ENCODE assay signal across 18 cellular contexts in genomic region chr5:30878751-30879150, GRCh38.
DNase-seq lines count a peak whose midpoint lies in the region; ATAC-seq, FAIRE-seq and TF ChIP-seq lines count a peak whose summit lies in the region.
"Had no signal": no experiment of that assay in that cellular context is flagged by ENCODE, and none has a peak within 500 bp of the region (broad histone marks: within the 10 kb centered on the region; RNA-seq: fewer than 3 reads in every experiment).

No MANE protein-coding gene starts in this region.

- intact Hi-C loops in lower leg skin (cut with DNase I; ENCODE audit: low total_unique reads) = no loop called here

- 74 to 86% methylated on average over 1 of the region's 1 CpG for WGBS in lower leg skin, 2 donors

- H3K4me3 ChIP-seq in epithelial cell of proximal tubule (ENCODE audit: low read depth, low read length) = no peak overlapping the region
- no peak overlapping the region for H3K4me3 ChIP-seq in lower leg skin (ENCODE audit: low read depth, poor library complexity, severe bottlenecking)
- H3K4me3 ChIP-seq: GM23248 had no signal

- FAIRE-seq in HTR-8/SVneo (lab: Jason Lieb, UNC) = peak; percentile 67
- FAIRE-seq: A204.1, G401.6, H54 had no signal

- DNase-seq in HTR-8/SVneo (ENCODE audit: insufficient read length, low spot score) (no peak), RPMI8226 (peak; percentile 86), epithelial cell of proximal tubule (ENCODE audit: low read depth) (peak; percentile 20), lower leg skin (ENCODE audit: low spot score in 2 of 2) (no peak), NCI-H146 (lab: John Stamatoyannopoulos, UW) (no peak), NCI-H2029 (lab: John Stamatoyannopoulos, UW) (no peak), GF-D8 (lab: John Stamatoyannopoulos, UW) (no peak)
- DNase-seq: BE2C; CD4-positive, alpha-beta memory T cell; DMS79; GM23248; IMR-90; KBM-7 had no signal

- TF ChIP-seq CTCF in epithelial cell of proximal tubule (conservative IDR thresholded peaks at IDR 0.05; ENCODE audit: low read depth, low read length) = no peak
- no peak for TF ChIP-seq CTCF in lower leg skin (IDR thresholded peaks at IDR 0.05)

- ATAC-seq in GM18868 (IDR thresholded peaks at IDR 0.05; ENCODE audit: unreplicated experiment) = peak; percentile 71
- ATAC-seq: HCT116 had no signal

- no peak for TF ChIP-seq POLR2A in lower leg skin (IDR thresholded peaks at IDR 0.05)

Comparison
In these comparisons a context has a peak if more than half of its experiments do, and no peak if none do; other contexts are left out.
1. DNase-seq: peak in RPMI8226 (single experiment) and epithelial cell of proximal tubule (single experiment); none in HTR-8/SVneo (single experiment), lower leg skin (0 of 2), NCI-H146 (single experiment), NCI-H2029 (single experiment) and GF-D8 (single experiment).